In the genomic region with DNA sequence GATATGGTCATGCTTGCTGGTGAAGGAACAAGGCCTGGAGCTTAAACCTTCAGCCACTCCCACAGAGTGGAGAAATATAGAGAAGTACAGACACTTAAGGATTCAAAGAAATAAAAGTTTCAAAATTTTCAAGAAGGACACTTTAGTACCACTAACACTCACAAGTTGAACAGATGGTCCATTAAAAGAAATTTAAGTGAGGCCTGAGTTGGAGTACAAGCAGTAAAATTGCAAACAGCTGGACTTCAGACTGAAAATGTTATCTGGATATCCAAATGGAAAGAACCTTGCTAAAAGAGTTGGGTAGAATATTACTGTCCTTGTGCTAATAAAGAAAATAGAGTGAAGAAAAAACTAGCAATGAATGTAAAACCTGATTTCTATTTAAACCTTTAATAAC, we compare ENCODE assay signal across 25 cellular contexts.
"Had no signal": no experiment of that assay in that cellular context is flagged by ENCODE, and none has a peak within 500 bp of the region (broad histone marks: within the 10 kb centered on the region; RNA-seq: fewer than 3 reads in every experiment).

No MANE protein-coding gene starts in this region.

- H3K9ac ChIP-seq: KMS-11 had no signal

- H3K36me3 ChIP-seq: brain microvascular endothelial cell, cardiac muscle cell, MG63, SJSA1 had no signal

- H3K9me3 ChIP-seq: MG63, SJSA1 had no signal

- ATAC-seq: activated CD8-positive, alpha-beta memory T cell treated with anti-CD3 and anti-CD28 coated beads, Interleukin-2, amount 10 ng/mL, durations not matched to agents 7 days and 5 days; T-helper 17 cell had no signal

- H3K27me3 ChIP-seq: brain microvascular endothelial cell, cardiac muscle cell, MG63, SJSA1 had no signal

- H3K4me2 ChIP-seq: KMS-11 had no signal

- H3K27ac ChIP-seq: brain microvascular endothelial cell, cardiac muscle cell, KMS-11, SJSA1 had no signal

- H3K4me3 ChIP-seq: cardiac muscle cell, MG63, SJSA1 had no signal

- DNase-seq: activated B cell treated with CpG ODN at 0.5 μM for 24 hours; activated CD4-positive, alpha-beta T cell treated with anti-CD3 and anti-CD28 coated beads for 1 hour; activated CD4-positive, alpha-beta T cell treated with anti-CD3 and anti-CD28 coated beads, Interleukin-2, amount 10 ng/mL, durations not matched to agents 24 days and 14 days; activated CD4-positive, alpha-beta T cell treated with anti-CD3 and anti-CD28 coated beads, Interleukin-2, amount 50 U/mL, for 48 hours; activated CD8-positive, alpha-beta memory T cell treated with anti-CD3 and anti-CD28 coated beads, Interleukin-2, amount 10 ng/mL, durations not matched to agents 7 days and 5 days; activated gamma-delta T cell; activated naive CD4-positive, alpha-beta T cell treated with anti-CD3 and anti-CD28 coated beads for 36 hours; activated T-cell treated with anti-CD3 and anti-CD28 coated beads, Interleukin-2, amount 50 U/mL, for 24 hours; brain microvascular endothelial cell; MG63; MV-4-11; NCI-H1092 treated with DMSO at 0.1 percent for 48 hours; NCI-H1417 treated with DMSO at 0.1 percent for 48 hours; NCI-H1694; NCI-H2029; NCI-H2107; NCI-H2171 treated with DMSO at 0.1 percent for 48 hours; NCI-H226; NCI-H526 treated with DMSO at 0.1 percent for 48 hours; SHP77; T-helper 17 cell; T-helper 9 cell had no signal
